Comparison of ENCODE assay signal across 24 cellular contexts in the genomic region with DNA sequence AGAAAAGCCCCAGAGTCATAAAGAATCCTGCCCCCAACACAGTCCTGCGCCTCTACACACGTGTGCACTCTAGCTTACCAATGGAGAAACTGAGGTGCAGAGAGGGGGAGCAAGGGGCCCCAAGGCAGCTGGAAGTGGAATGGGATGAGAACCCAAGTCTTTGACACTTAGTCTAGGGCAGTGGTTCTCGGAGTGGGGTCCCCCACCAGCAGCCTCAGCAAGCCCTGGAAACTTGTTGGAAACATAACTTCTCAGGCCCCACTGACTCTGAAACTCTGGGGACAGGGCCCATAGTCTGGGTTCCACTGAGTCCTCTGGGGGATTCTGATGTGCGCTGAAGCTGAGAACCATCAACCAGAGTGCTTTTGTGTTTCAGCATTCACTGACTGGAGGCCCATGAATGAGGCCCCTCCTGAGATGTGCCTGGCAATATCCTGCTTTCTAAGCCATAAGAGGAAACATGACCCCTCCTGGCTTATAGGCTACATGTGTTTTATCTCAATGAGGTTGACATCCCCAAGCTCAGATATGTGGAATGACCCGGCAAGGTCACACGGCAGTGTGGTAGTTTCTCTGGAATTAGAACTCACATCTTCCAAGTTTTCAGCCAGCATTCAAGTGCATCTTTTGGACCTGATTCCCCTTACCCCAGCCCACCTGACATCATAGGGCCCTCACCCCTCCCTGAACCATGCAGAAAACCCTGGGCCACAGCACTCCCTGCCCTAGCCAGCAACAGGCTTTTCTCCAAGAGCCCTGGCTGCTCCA.
"Had no signal": no experiment of that assay in that cellular context is flagged by ENCODE, and none has a peak within 500 bp of the region (broad histone marks: within the 10 kb centered on the region; RNA-seq: fewer than 3 reads in every experiment).

No MANE protein-coding gene starts in this region.

- H3K27ac Mint-ChIP-seq: activated T-helper 2 cell treated with anti-CD3 and anti-CD28 coated beads, Interferon-gamma antibody, Interleukin-2, Interleukin-4, amounts not matched to agents 10 μg/mL and 5 μg/mL and 100 μg/mL, durations not matched to agents 14 hours and 24 hours and 36 hours; memory B cell; natural killer cell treated with Interleukin-12 subunit alpha and Interleukin-12 subunit beta and Interleukin-15 and Interleukin-18, amount 100 ng/mL, for 72 hours had no signal

- H3K9me3 ChIP-seq: esophagus squamous epithelium, left ventricle myocardium inferior, psoas muscle, right lobe of liver, stomach, testis, upper lobe of right lung had no signal

- H3K27me3 ChIP-seq: right lobe of liver, testis, upper lobe of right lung had no signal

- ATAC-seq: natural killer cell treated with Interleukin-12 subunit alpha and Interleukin-12 subunit beta and Interleukin-15 and Interleukin-18, amount 100 ng/mL, for 72 hours; psoas muscle; right lobe of liver; upper lobe of right lung had no signal

- H3K4me1 ChIP-seq: esophagus squamous epithelium, left ventricle myocardium inferior, psoas muscle, right lobe of liver, stomach, upper lobe of right lung had no signal

- H3K9me3 Mint-ChIP-seq: activated T-helper 2 cell treated with anti-CD3 and anti-CD28 coated beads, Interferon-gamma antibody, Interleukin-2, Interleukin-4, amounts not matched to agents 10 μg/mL and 5 μg/mL and 100 μg/mL, durations not matched to agents 14 hours and 24 hours and 36 hours; natural killer cell treated with Interleukin-12 subunit alpha and Interleukin-12 subunit beta and Interleukin-15 and Interleukin-18, amount 100 ng/mL, for 72 hours had no signal

- DNase-seq: activated CD4-positive, alpha-beta T cell treated with anti-CD3 and anti-CD28 coated beads for 1 hour; activated CD4-positive, alpha-beta T cell treated with anti-CD3 and anti-CD28 coated beads, Interleukin-2, amount 50 U/mL, for 48 hours; activated naive CD4-positive, alpha-beta T cell treated with anti-CD3 and anti-CD28 coated beads, Interleukin-2, amount 50 U/mL, for 16 hours; central memory CD4-positive, alpha-beta T cell; effector CD4-positive, alpha-beta T cell; esophagus squamous epithelium; foreskin fibroblast; hippocampal formation; left ventricle myocardium inferior; psoas muscle; right lobe of liver; stimulated activated CD4-positive, alpha-beta T cell treated with anti-CD3 and anti-CD28 coated beads, Interleukin-1b, Interleukin-23, amount 100 ng/mL, for 48 hours; stomach; T-helper 1 cell; T1000; testis; upper lobe of right lung had no signal

- H3K36me3 ChIP-seq: esophagus squamous epithelium, left ventricle myocardium inferior, right lobe of liver, stomach, upper lobe of right lung had no signal

- H3K4me3 ChIP-seq: coronary artery, esophagus squamous epithelium, left ventricle myocardium inferior, psoas muscle, right lobe of liver, stomach, testis, upper lobe of right lung had no signal

- H3K27ac ChIP-seq: coronary artery, esophagus squamous epithelium, left ventricle myocardium inferior, psoas muscle, right lobe of liver, stomach, testis, upper lobe of right lung, VCaP had no signal

- FAIRE-seq: endothelial cell of umbilical vein, keratinocyte had no signal

- H3K36me3 Mint-ChIP-seq: memory B cell; natural killer cell treated with Interleukin-12 subunit alpha and Interleukin-12 subunit beta and Interleukin-15 and Interleukin-18, amount 100 ng/mL, for 72 hours had no signal

- H3K4me3 Mint-ChIP-seq: memory B cell; natural killer cell treated with Interleukin-12 subunit alpha and Interleukin-12 subunit beta and Interleukin-15 and Interleukin-18, amount 100 ng/mL, for 72 hours had no signal
